1 cellular context compared by ENCODE assay signal in the genomic region with DNA sequence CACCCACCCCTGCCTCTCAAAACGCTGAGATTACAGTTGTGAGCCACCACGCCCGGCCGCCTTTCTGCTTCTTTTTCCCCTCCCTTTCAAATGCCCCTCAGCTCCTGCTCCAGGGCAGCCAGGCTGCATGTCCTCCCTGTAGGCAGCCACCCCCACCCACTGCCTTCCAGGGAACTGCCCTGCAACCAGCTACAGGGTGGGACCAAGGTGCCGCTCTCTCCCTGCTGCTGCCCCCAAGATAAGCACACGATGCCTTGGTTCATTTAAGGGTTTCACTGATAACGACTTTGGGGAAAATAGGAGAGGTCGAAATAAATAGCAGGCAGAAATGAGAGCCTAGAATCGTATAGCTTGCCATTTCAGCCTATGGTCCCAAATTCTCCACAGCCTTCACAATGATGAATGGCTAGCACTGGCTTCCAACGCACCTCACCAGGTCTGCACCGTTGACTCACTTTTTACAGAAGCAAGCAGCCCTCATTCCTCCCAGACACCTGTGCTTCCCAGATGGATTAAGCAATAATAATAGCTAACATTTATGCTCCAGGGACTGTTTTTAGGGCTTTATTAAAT.
TF ChIP-seq lines count a peak whose summit lies in the region.

No MANE protein-coding gene starts in this region.

TF ChIP-seq in K562, 482 proteins besides CTCF, POLR2A, EP300 and RAD21 (continued from another document):
- TF ChIP-seq, protein P1, sequence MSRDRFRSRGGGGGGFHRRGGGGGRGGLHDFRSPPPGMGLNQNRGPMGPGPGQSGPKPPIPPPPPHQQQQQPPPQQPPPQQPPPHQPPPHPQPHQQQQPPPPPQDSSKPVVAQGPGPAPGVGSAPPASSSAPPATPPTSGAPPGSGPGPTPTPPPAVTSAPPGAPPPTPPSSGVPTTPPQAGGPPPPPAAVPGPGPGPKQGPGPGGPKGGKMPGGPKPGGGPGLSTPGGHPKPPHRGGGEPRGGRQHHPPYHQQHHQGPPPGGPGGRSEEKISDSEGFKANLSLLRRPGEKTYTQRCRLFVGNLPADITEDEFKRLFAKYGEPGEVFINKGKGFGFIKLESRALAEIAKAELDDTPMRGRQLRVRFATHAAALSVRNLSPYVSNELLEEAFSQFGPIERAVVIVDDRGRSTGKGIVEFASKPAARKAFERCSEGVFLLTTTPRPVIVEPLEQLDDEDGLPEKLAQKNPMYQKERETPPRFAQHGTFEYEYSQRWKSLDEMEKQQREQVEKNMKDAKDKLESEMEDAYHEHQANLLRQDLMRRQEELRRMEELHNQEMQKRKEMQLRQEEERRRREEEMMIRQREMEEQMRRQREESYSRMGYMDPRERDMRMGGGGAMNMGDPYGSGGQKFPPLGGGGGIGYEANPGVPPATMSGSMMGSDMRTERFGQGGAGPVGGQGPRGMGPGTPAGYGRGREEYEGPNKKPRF (IDR thresholded peaks at IDR 0.05; ENCODE audit: low read depth, low read length), result no peak
- TF ChIP-seq TBP (optimal IDR thresholded peaks at IDR 0.05; ENCODE audit: low read depth, low read length) (peak; percentile 33), DPF2 (IDR thresholded peaks at IDR 0.05) (peak; percentile 70), ARID2 (IDR thresholded peaks at IDR 0.05) (no peak)
- TF ChIP-seq, protein P2, sequence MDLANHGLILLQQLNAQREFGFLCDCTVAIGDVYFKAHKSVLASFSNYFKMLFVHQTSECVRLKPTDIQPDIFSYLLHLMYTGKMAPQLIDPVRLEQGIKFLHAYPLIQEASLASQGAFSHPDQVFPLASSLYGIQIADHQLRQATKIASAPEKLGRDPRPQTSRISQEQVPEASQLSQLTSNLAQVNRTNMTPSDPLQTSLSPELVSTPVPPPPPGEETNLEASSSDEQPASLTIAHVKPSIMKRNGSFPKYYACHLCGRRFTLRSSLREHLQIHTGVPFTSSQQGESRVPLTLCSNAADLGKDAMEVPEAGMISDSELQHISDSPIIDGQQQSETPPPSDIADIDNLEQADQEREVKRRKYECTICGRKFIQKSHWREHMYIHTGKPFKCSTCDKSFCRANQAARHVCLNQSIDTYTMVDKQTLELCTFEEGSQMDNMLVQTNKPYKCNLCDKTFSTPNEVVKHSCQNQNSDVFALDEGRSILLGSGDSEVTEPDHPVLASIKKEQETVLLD (IDR thresholded peaks at IDR 0.05), result 0 out of 2 replicates have a peak, but pooled peaks have one; percentile 35
